9 cellular contexts compared by ENCODE assay signal in genomic region chr9:124868511-124869465, GRCh38. TPM values are rescaled to one million over a fixed set of nuclear protein-coding genes. Genes with fewer than 3 reads are reported as not detected.
A peak's percentile ranks its signal among the peaks of the same experiment; 100 is the strongest.
DNase-seq lines count a peak whose midpoint lies in the region; ATAC-seq and TF ChIP-seq lines count a peak whose summit lies in the region.
"Had no signal": no experiment of that assay in that cellular context is flagged by ENCODE, and none has a peak within 500 bp of the region (broad histone marks: within the 10 kb centered on the region; RNA-seq: fewer than 3 reads in every experiment).

No MANE protein-coding gene starts in this region.

- peak; percentile 30 for TF ChIP-seq CTCF in AG09319 (IDR thresholded peaks at IDR 0.05; ENCODE audit: low read depth, low read length)

- DNase-seq in AG09319 (ENCODE audit: extremely low read depth, low read depth), result peak; percentile 44
- DNase-seq in NCI-H226, result peak; percentile 85
- DNase-seq in activated CD4-positive, alpha-beta T cell treated with anti-CD3 and anti-CD28 coated beads for 1 hour, result peak; percentile 87
- peak; percentile 97 for DNase-seq in cerebellum (ENCODE audit: low spot score)
- DNase-seq in kidney glomerular epithelial cell (lab: John Stamatoyannopoulos, UW), result peak; percentile 49
- DNase-seq in stimulated activated CD4-positive, alpha-beta T cell treated with anti-CD3 and anti-CD28 coated beads, Interleukin-15, amount 100 ng/mL, for 48 hours (ENCODE audit: low read depth in 2 of 2), result peak; percentile 87 to 92

- ATAC-seq in GM18868 (IDR thresholded peaks at IDR 0.05; ENCODE audit: unreplicated experiment) (peak; percentile 65), HG03103 (IDR thresholded peaks at IDR 0.05; ENCODE audit: low read depth, unreplicated experiment) (peak; percentile 42)

RNA-seq across cellular contexts. Expression of gene ARPC5L, which starts 6.9 kb away (rescaled TPM):
- total RNA-seq in cerebellum, result 13.8 TPM

RNA-seq across cellular contexts. Expression of gene RPL35, which starts 7.0 kb away (rescaled TPM):
- total RNA-seq in cerebellum, result 401 TPM

RNA-seq across cellular contexts. Expression of gene WDR38, which starts 15.5 kb away (rescaled TPM):
- 0.27 TPM for total RNA-seq in cerebellum
- total RNA-seq: T-helper 1 cell treated with Interleukin-12 subunit alpha and Interleukin-12 subunit beta and Interleukin-4 antibody, amounts not matched to agents 30 ng/mL and 1 ng/mL, for 36 hours had no signal

Comparison
In these comparisons a context has a peak if more than half of its experiments do, and no peak if none do; other contexts are left out.
1. Peak in every context shown above with its lines: DNase-seq and ATAC-seq.
2. DNase-seq: peak in every context shown above with its lines; median percentile 97 in cerebellum; 90 in stimulated activated CD4-positive, alpha-beta T cell treated with anti-CD3 and anti-CD28 coated beads, Interleukin-15, amount 100 ng/mL, for 48 hours; 87 in activated CD4-positive, alpha-beta T cell treated with anti-CD3 and anti-CD28 coated beads for 1 hour; 85 in NCI-H226; 49 in kidney glomerular epithelial cell; 44 in AG09319.